8 cellular contexts compared by ENCODE assay signal in genomic region chr2:231662811-231663457, GRCh38. TPM values are rescaled to one million over a fixed set of nuclear protein-coding genes. Genes with fewer than 3 reads are reported as not detected.
DNase-seq lines count a peak whose midpoint lies in the region; ATAC-seq lines count a peak whose summit lies in the region.

No MANE protein-coding gene starts in this region.

- no peaks in the 10 kb centered on the region for H3K36me3 ChIP-seq in HAP-1 (replicated peaks)
- no peaks in the 10 kb centered on the region for H3K36me3 ChIP-seq in iPS-18a (ENCODE audit: control insufficient read depth, low read depth, low read length)

- H3K4me3 ChIP-seq in HAP-1 (peak overlapping the region; percentile 32), iPS-18a (ENCODE audit: low read length) (peak overlapping the region; percentile 36)

- H3K27me3 Mint-ChIP-seq in activated CD8-positive, alpha-beta T cell treated with anti-CD3 and anti-CD28 coated beads, Interleukin-2, amount 10 ng/mL, durations not matched to agents 7 days and 5 days (ENCODE audit: low read depth): no peaks in the 10 kb centered on the region
- H3K27me3 Mint-ChIP-seq in stimulated activated memory B cell treated with anti-CD40 and anti-IgM and Interleukin-4, amounts not matched to agents 10 μg/mL and 1 μg/mL and 100 μg/mL, for 72 hours: no peaks in the 10 kb centered on the region

- H3K27ac Mint-ChIP-seq in activated CD8-positive, alpha-beta T cell treated with anti-CD3 and anti-CD28 coated beads, Interleukin-2, amount 10 ng/mL, durations not matched to agents 7 days and 5 days: peak overlapping the region; percentile 94
- peak overlapping the region; percentile 89 for H3K27ac Mint-ChIP-seq in stimulated activated memory B cell treated with anti-CD40 and anti-IgM and Interleukin-4, amounts not matched to agents 10 μg/mL and 1 μg/mL and 100 μg/mL, for 72 hours

- POLR2A ChIA-PET in activated CD8-positive, alpha-beta T cell treated with anti-CD3 and anti-CD28 coated beads, Interleukin-2, amount 10 ng/mL, durations not matched to agents 7 days and 5 days (lab: Charles Lee): interaction anchor here (1.0 to 3.9 kb wide), 4 partner anchors 9 to 49 kb away, joined by 3 to 27 read pairs (median 6); no protein-coding TSS in a partner anchor

- H3K9me3 ChIP-seq in HAP-1: no peaks in the 10 kb centered on the region
- H3K9me3 ChIP-seq in iPS-18a (ENCODE audit: control insufficient read depth, low read depth, low read length): no peaks in the 10 kb centered on the region

- CTCF ChIA-PET in activated CD8-positive, alpha-beta T cell treated with anti-CD3 and anti-CD28 coated beads, Interleukin-2, amount 10 ng/mL, durations not matched to agents 7 days and 5 days (lab: Charles Lee): interaction anchor here (0.8 to 5.2 kb wide), 5 partner anchors 9 to 52 kb away, joined by 3 to 65 read pairs (median 5); no protein-coding TSS in a partner anchor

- peaks cover 38% of the 10 kb centered on the region for H3K4me1 Mint-ChIP-seq in activated CD8-positive, alpha-beta T cell treated with anti-CD3 and anti-CD28 coated beads, Interleukin-2, amount 10 ng/mL, durations not matched to agents 7 days and 5 days (ENCODE audit: low read depth)
- peaks cover 54% of the 10 kb centered on the region for H3K4me1 Mint-ChIP-seq in stimulated activated memory B cell treated with anti-CD40 and anti-IgM and Interleukin-4, amounts not matched to agents 10 μg/mL and 1 μg/mL and 100 μg/mL, for 72 hours

- H3K27me3 ChIP-seq in HAP-1 (ENCODE audit: low read depth) (no peaks in the 10 kb centered on the region), iPS-18a (ENCODE audit: control insufficient read depth, insufficient read depth, low read length) (peaks cover 10% of the 10 kb centered on the region)

- DNase-seq in HAP-1 (ENCODE audit: low spot score in 2 of 2) (no peak), activated gamma-delta T cell treated with Interleukin-2 at 50 U/mL for 16 hours (no peak), NCI-H345 (lab: John Stamatoyannopoulos, UW) (no peak), 8988T (no peak)
- no peak for DNase-seq in activated CD8-positive, alpha-beta T cell treated with anti-CD3 and anti-CD28 coated beads, Interleukin-2, amount 10 ng/mL, durations not matched to agents 7 days and 5 days
- DNase-seq in effector CD4-positive, alpha-beta T cell: no peak

- no peak for ATAC-seq in activated CD8-positive, alpha-beta T cell treated with anti-CD3 and anti-CD28 coated beads, Interleukin-2, amount 10 ng/mL, durations not matched to agents 7 days and 5 days
- no peak for ATAC-seq in stimulated activated memory B cell treated with anti-CD40 and anti-IgM and Interleukin-4, amounts not matched to agents 10 μg/mL and 1 μg/mL and 100 μg/mL, for 72 hours

- H3K36me3 Mint-ChIP-seq in activated CD8-positive, alpha-beta T cell treated with anti-CD3 and anti-CD28 coated beads, Interleukin-2, amount 10 ng/mL, durations not matched to agents 7 days and 5 days (ENCODE audit: low read depth): peaks cover 11% of the 10 kb centered on the region
- no peaks in the 10 kb centered on the region for H3K36me3 Mint-ChIP-seq in stimulated activated memory B cell treated with anti-CD40 and anti-IgM and Interleukin-4, amounts not matched to agents 10 μg/mL and 1 μg/mL and 100 μg/mL, for 72 hours

- H3K4me1 ChIP-seq in HAP-1: peaks cover 28% of the 10 kb centered on the region
- H3K4me1 ChIP-seq in iPS-18a (ENCODE audit: control insufficient read depth, low read depth, low read length): peaks cover 26% of the 10 kb centered on the region

- peak overlapping the region; percentile 71 for H3K4me3 Mint-ChIP-seq in activated CD8-positive, alpha-beta T cell treated with anti-CD3 and anti-CD28 coated beads, Interleukin-2, amount 10 ng/mL, durations not matched to agents 7 days and 5 days
- H3K4me3 Mint-ChIP-seq in stimulated activated memory B cell treated with anti-CD40 and anti-IgM and Interleukin-4, amounts not matched to agents 10 μg/mL and 1 μg/mL and 100 μg/mL, for 72 hours: peak overlapping the region; percentile 79

- peak overlapping the region; percentile 88 for H3K27ac ChIP-seq in iPS-18a (ENCODE audit: low read length)

- in situ Hi-C loops in HAP-1 (cut with MboI; ENCODE audit: low sequenced_read_pairs): loop anchor here (5.0 kb wide), 1 partner anchor 51 kb away; no protein-coding TSS in a partner anchor

- peak overlapping the region; percentile 65 for H3K9ac ChIP-seq in iPS-18a (ENCODE audit: low read length)

- peaks cover 7% of the 10 kb centered on the region for H3K9me3 Mint-ChIP-seq in activated CD8-positive, alpha-beta T cell treated with anti-CD3 and anti-CD28 coated beads, Interleukin-2, amount 10 ng/mL, durations not matched to agents 7 days and 5 days (ENCODE audit: insufficient read depth)
- H3K9me3 Mint-ChIP-seq in stimulated activated memory B cell treated with anti-CD40 and anti-IgM and Interleukin-4, amounts not matched to agents 10 μg/mL and 1 μg/mL and 100 μg/mL, for 72 hours: peaks cover 4% of the 10 kb centered on the region

RNA-seq across cellular contexts. Expression of gene PTMA, which starts 45.4 kb away (rescaled TPM):
- total RNA-seq in activated CD8-positive, alpha-beta T cell treated with anti-CD3 and anti-CD28 coated beads, Interleukin-2, amount 10 ng/mL, durations not matched to agents 7 days and 5 days: 1,000 to 10,000 TPM; 1,769 to 1,842 TPM
